Comparison of ENCODE assay signal across 9 cellular contexts in the genomic region with DNA sequence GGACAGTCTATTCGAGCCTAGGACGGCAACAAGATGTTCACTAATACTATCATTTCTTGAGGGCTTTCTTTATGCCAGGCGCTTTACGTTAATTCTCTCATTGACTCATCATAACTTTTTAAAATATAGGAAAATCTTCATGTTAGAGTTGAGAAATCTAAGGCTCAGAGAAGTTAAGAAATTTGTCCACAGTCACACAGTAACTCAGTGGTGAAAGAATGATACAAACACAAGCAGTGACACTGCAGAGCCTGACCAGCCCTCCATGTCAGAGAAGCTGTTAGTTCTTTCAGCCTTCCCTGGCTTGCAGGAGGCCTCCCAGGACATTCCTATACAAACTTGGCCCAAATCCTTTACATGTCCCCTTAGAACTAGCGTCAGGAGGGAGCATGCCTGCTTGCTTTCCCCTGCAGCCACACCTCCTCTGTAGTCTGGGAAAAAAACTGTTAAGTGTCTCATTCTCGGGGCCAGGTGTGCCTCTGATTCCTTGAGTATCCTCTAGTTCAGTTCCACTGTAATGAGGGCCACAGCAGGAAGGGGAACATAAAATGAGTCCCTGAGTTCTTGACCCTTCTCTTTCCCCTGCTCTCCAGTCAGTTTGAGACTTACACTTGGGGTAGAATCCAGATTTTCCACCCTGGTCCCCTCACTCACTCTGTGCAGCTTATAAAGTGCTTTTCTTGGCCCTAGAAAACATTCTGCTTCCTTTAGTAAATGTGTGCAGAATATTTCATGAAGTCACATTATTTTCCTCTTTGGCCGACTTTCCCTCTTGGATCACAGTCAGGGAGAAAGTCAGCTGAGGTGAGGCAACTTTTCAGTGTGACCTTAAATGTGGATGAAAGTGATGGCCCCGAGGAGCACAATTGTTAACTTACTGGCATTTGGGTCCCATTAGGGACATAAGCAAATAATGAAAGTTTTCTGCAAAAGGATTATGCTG.
DNase-seq lines count a peak whose midpoint lies in the region; ATAC-seq and TF ChIP-seq lines count a peak whose summit lies in the region.
"Had no signal": no experiment of that assay in that cellular context is flagged by ENCODE, and none has a peak within 500 bp of the region (broad histone marks: within the 10 kb centered on the region; RNA-seq: fewer than 3 reads in every experiment).

No MANE protein-coding gene starts in this region.

- DNase-seq in activated CD8-positive, alpha-beta memory T cell treated with anti-CD3 and anti-CD28 coated beads, Interleukin-2, amount 50 U/mL, for 48 hours = peak; percentile 43
- no peak for DNase-seq in mesenchymal stem cell
- no peak for DNase-seq in thoracic aorta (ENCODE audit: low spot score)
- DNase-seq in stimulated activated CD4-positive, alpha-beta T cell treated with anti-CD3 and anti-CD28 coated beads, Interleukin-4, amount 100 ng/mL, for 4 hours = no peak
- DNase-seq in HAP-1 (ENCODE audit: low spot score in 2 of 2) = no peak

- peak overlapping the region; percentile 64 for H3K9ac ChIP-seq in mesenchymal stem cell (ENCODE audit: low read length)
- H3K9ac ChIP-seq: neural progenitor cell had no signal

- no peak overlapping the region for H2BK5ac ChIP-seq in mesenchymal stem cell (ENCODE audit: low read depth, low read length, poor library complexity, severe bottlenecking)

- peak overlapping the region in 1 of 2 experiments; percentile 70 for H2BK12ac ChIP-seq in mesenchymal stem cell (ENCODE audit: low read length in 2 of 2)

- WGBS in esophagus, 2 donors = 62% methylated on average over 8 of the region's 8 CpGs
- WGBS in mesenchymal stem cell = 85% methylated on average over 6 of the region's 8 CpGs

- no peak overlapping the region for H2AK5ac ChIP-seq in mesenchymal stem cell (ENCODE audit: low read length, severe bottlenecking)

- H3K23ac ChIP-seq in mesenchymal stem cell (ENCODE audit: low read length in 2 of 2) = no peak overlapping the region

- no peak overlapping the region for H4K91ac ChIP-seq in mesenchymal stem cell (ENCODE audit: low read length)

- peak overlapping the region; percentile 60 to 65 for H3K27ac ChIP-seq in esophagus (ENCODE audit: low read depth in 2 of 2, low read length in 1 of 2)
- H3K27ac ChIP-seq in mesenchymal stem cell (ENCODE audit: low read length, poor library complexity, severe bottlenecking) = no peak overlapping the region
- H3K27ac ChIP-seq in thoracic aorta = peak overlapping the region; percentile 75 to 87
- H3K27ac ChIP-seq: neural progenitor cell had no signal

- H3K27me3 ChIP-seq in esophagus (ENCODE audit: control insufficient read depth in 1 of 2, insufficient read depth in 2 of 2, low read length in 2 of 2) = no peaks in the 10 kb centered on the region
- H3K27me3 ChIP-seq in mesenchymal stem cell (ENCODE audit: control insufficient read depth in 1 of 2, insufficient read depth in 1 of 2, low read length in 2 of 2) = no peaks in the 10 kb centered on the region
- H3K27me3 ChIP-seq in thoracic aorta (replicated peaks; ENCODE audit: insufficient read depth) = no peaks in the 10 kb centered on the region
- H3K27me3 ChIP-seq in HAP-1 (ENCODE audit: low read depth) = peaks cover 20% of the 10 kb centered on the region
- H3K27me3 ChIP-seq: neural progenitor cell had no signal

- H2BK120ac ChIP-seq in mesenchymal stem cell (ENCODE audit: low read depth, low read length) = no peak overlapping the region

- H3K4me1 ChIP-seq in esophagus (ENCODE audit: control insufficient read depth in 2 of 2, insufficient read depth in 2 of 2, low read length in 1 of 2) = peaks cover under 1 to 8% of the 10 kb centered on the region in 2 donors
- H3K4me1 ChIP-seq in mesenchymal stem cell (ENCODE audit: control insufficient read depth, insufficient read depth, low read depth, low read length) = peaks cover 11% of the 10 kb centered on the region
- H3K4me1 ChIP-seq in thoracic aorta (ENCODE audit: control insufficient read depth in 1 of 2, low read depth in 2 of 2) = peaks cover 27 to 58% of the 10 kb centered on the region in 2 donors
- peaks cover 1% of the 10 kb centered on the region for H3K4me1 ChIP-seq in HAP-1

- TF ChIP-seq CTCF in thoracic aorta (IDR thresholded peaks at IDR 0.05) = no peak

- H3K79me1 ChIP-seq in mesenchymal stem cell (replicated peaks; ENCODE audit: low read length, poor library complexity, severe bottlenecking) = peaks cover 5% of the 10 kb centered on the region

- H3K4me3 ChIP-seq in esophagus (ENCODE audit: low read depth in 1 of 2, low read length in 2 of 2) = no peak overlapping the region
- no peak overlapping the region for H3K4me3 ChIP-seq in mesenchymal stem cell (ENCODE audit: insufficient read depth in 1 of 2, low read depth in 1 of 2, low read length in 2 of 2)
- H3K4me3 ChIP-seq in thoracic aorta = no peak overlapping the region
- H3K4me3 ChIP-seq in HAP-1 = no peak overlapping the region
- H3K4me3 ChIP-seq: neural progenitor cell had no signal

- H2AFZ ChIP-seq in mesenchymal stem cell (ENCODE audit: low read depth, low read length) = no peak overlapping the region
- H2AFZ ChIP-seq: neural progenitor cell had no signal

- peak overlapping the region in 1 of 2 experiments; percentile 31 for H3K4ac ChIP-seq in mesenchymal stem cell (ENCODE audit: low read depth in 1 of 2, low read length in 2 of 2)

- H3K18ac ChIP-seq in mesenchymal stem cell (ENCODE audit: low read depth in 1 of 2, low read length in 2 of 2) = peak overlapping the region in 1 of 2 experiments; percentile 43

- ATAC-seq in thoracic aorta (ENCODE audit: insufficient number of reproducible peaks, low FRiP score, low read depth) (peak; percentile 53), HG03280 (IDR thresholded peaks at IDR 0.05; ENCODE audit: unreplicated experiment) (no peak), GM18858 (IDR thresholded peaks at IDR 0.05; ENCODE audit: unreplicated experiment) (no peak)

- no peaks in the 10 kb centered on the region for H3K9me3 ChIP-seq in esophagus (ENCODE audit: control insufficient read depth in 2 of 2, insufficient read depth in 1 of 2, low read depth in 1 of 2, low read length in 1 of 2)
- no peaks in the 10 kb centered on the region for H3K9me3 ChIP-seq in mesenchymal stem cell (ENCODE audit: control insufficient read depth, low read length)
- no peaks in the 10 kb centered on the region for H3K9me3 ChIP-seq in thoracic aorta
- H3K9me3 ChIP-seq in HAP-1 = no peaks in the 10 kb centered on the region

- peaks cover 0 to 5% of the 10 kb centered on the region in 2 donors for H3K36me3 ChIP-seq in esophagus (ENCODE audit: control insufficient read depth in 2 of 2, insufficient read depth in 2 of 2, low read length in 1 of 2)
- no peaks in the 10 kb centered on the region for H3K36me3 ChIP-seq in mesenchymal stem cell (ENCODE audit: control insufficient read depth in 1 of 2, insufficient read depth in 2 of 2, low read depth in 1 of 2, low read length in 2 of 2)
- H3K36me3 ChIP-seq in thoracic aorta = no peaks in the 10 kb centered on the region
- H3K36me3 ChIP-seq in HAP-1 (replicated peaks) = no peaks in the 10 kb centered on the region
- H3K36me3 ChIP-seq: neural progenitor cell had no signal

- peak overlapping the region; percentile 3 for H4K8ac ChIP-seq in mesenchymal stem cell (ENCODE audit: low read length)

- H2BK15ac ChIP-seq in mesenchymal stem cell (ENCODE audit: low read depth, poor library complexity, severe bottlenecking) = no peak overlapping the region

- in situ Hi-C loops in HAP-1 (cut with MboI; ENCODE audit: low sequenced_read_pairs) = no loop called here

- no peak overlapping the region for H3K4me2 ChIP-seq in mesenchymal stem cell (ENCODE audit: low read length, poor library complexity, severe bottlenecking)
- H3K4me2 ChIP-seq: neural progenitor cell had no signal

- no peak overlapping the region for H3K14ac ChIP-seq in mesenchymal stem cell (ENCODE audit: low read length in 2 of 2)
